ENCODE assay signal across 9 cellular contexts in genomic region chr3:188286087-188286513, GRCh38.
DNase-seq lines count a peak whose midpoint lies in the region; ATAC-seq and TF ChIP-seq lines count a peak whose summit lies in the region.
"Had no signal": no experiment of that assay in that cellular context is flagged by ENCODE, and none has a peak within 500 bp of the region (broad histone marks: within the 10 kb centered on the region; RNA-seq: fewer than 3 reads in every experiment).

No MANE protein-coding gene starts in this region.

- TF ChIP-seq RAD21 in HCT116 (IDR thresholded peaks at IDR 0.05; ENCODE audit: low read depth): peak; percentile 13; the same call in 1 of the 2 replicates

- H3K27me3 ChIP-seq in HCT116 (ENCODE audit: insufficient read depth, low read length) (no peaks in the 10 kb centered on the region), heart left ventricle (no peaks in the 10 kb centered on the region), spleen (replicated peaks in 1 of 7) (no peaks in the 10 kb centered on the region)

- 8 to 16% (median 12%) methylated on average over 3 of the region's 3 CpGs for WGBS in heart left ventricle, 4 donors
- 43 to 67% (median 55%) methylated on average over 3 of the region's 3 CpGs for WGBS in spleen, 5 donors

- H3K4me1 ChIP-seq in HCT116 (ENCODE audit: control insufficient read depth in 1 of 2, insufficient read depth in 2 of 2, low read length in 2 of 2) (peaks cover 10 to 36% of the 10 kb centered on the region in 2 experiments), heart left ventricle (peaks cover 0 to 80% (median 66%) of the 10 kb centered on the region in 12 donors), spleen (peaks cover 10 to 85% (median 32%) of the 10 kb centered on the region in 6 donors)

- 0 out of 2 replicates have a peak overlapping the region, but pooled peaks have one; percentile 1 for H3K9ac ChIP-seq in HCT116 (ENCODE audit: low read length)

- TF ChIP-seq CTCF in HCT116 (IDR thresholded peaks at IDR 0.05 in 2 of 3, conservative IDR thresholded peaks at IDR 0.05 in 1 of 3; ENCODE audit: borderline replicate concordance in 1 of 3, insufficient read depth in 1 of 3, low read depth in 2 of 3, low read length in 2 of 3) (no peak), heart left ventricle (IDR thresholded peaks at IDR 0.05) (no peak), spleen (IDR thresholded peaks at IDR 0.05 in 8 of 11, conservative IDR thresholded peaks at IDR 0.05 in 3 of 11) (no peak)

- H3K79me2 ChIP-seq in HCT116 (ENCODE audit: insufficient read depth, low read length): peaks cover 6% of the 10 kb centered on the region; the same call in 1 of the 2 replicates

- no peak for TF ChIP-seq POLR2A in HCT116 (IDR thresholded peaks at IDR 0.05; ENCODE audit: borderline replicate concordance, extremely low read depth, insufficient read depth, insufficient read length)
- peak in 1 of 2 donors; percentile 22 for TF ChIP-seq POLR2A in heart left ventricle (IDR thresholded peaks at IDR 0.05)
- no peak for TF ChIP-seq POLR2A in spleen (IDR thresholded peaks at IDR 0.05)

- peak overlapping the region in 1 of 2 experiments; percentile 16; a peak in 1 of 4 replicates for H3K4me3 ChIP-seq in HCT116 (replicated peaks in 1 of 2; ENCODE audit: low read depth in 1 of 2, low read length in 2 of 2)
- no peak overlapping the region for H3K4me3 ChIP-seq in heart left ventricle
- H3K4me3 ChIP-seq in spleen: no peak overlapping the region

- no peaks in the 10 kb centered on the region for H3K9me2 ChIP-seq in HCT116 (ENCODE audit: insufficient read depth)

- H3K27ac ChIP-seq in HCT116 (ENCODE audit: low read depth, low read length): no peak overlapping the region
- peak overlapping the region; percentile 5 to 82 (median 76) for H3K27ac ChIP-seq in heart left ventricle
- peak overlapping the region in 6 of 8 donors; percentile 15 to 58 (median 30) for H3K27ac ChIP-seq in spleen

- H3K4me2 ChIP-seq in HCT116 (ENCODE audit: low read length): peak overlapping the region; percentile 63

- H3K36me3 ChIP-seq in HCT116 (ENCODE audit: control insufficient read depth in 1 of 2, insufficient read depth in 2 of 2, low read length in 2 of 2) (no peaks in the 10 kb centered on the region), heart left ventricle (peaks cover 0 to 3% (median 0%) of the 10 kb centered on the region in 9 donors), spleen (peaks cover 0 to 9% (median 0%) of the 10 kb centered on the region in 6 donors)

- H3K4me1 Mint-ChIP-seq in activated naive CD8-positive, alpha-beta T cell treated with anti-CD3 and anti-CD28 coated beads, Interleukin-2, amount 50 U/mL, for 24 hours: peaks cover 51% of the 10 kb centered on the region

- POLR2A ChIA-PET in HCT116 (lab: Charles Lee): no interaction called here

- H3K9me3 Mint-ChIP-seq in activated naive CD8-positive, alpha-beta T cell treated with anti-CD3 and anti-CD28 coated beads, Interleukin-2, amount 50 U/mL, for 24 hours: no peaks in the 10 kb centered on the region
- H3K9me3 Mint-ChIP-seq: T-cell had no signal

- RAD21 ChIA-PET in HCT116 (lab: Charles Lee; ENCODE audit: low non-redundant PET in 1 of 2, low total read pairs in 2 of 2, uncharacterized antibody in 2 of 2, unreplicated experiment in 2 of 2): no interaction called here

- no peaks in the 10 kb centered on the region for H4K20me1 ChIP-seq in HCT116 (ENCODE audit: insufficient read depth)

- CTCF ChIA-PET in HCT116 (lab: Charles Lee): no interaction called here

- H2AFZ ChIP-seq in HCT116 (ENCODE audit: low read depth, low read length, poor library complexity, severe bottlenecking): no peak overlapping the region

- H3K9me3 ChIP-seq in HCT116 (ENCODE audit: control insufficient read depth in 1 of 2, insufficient read depth in 1 of 2, low read depth in 1 of 2, low read length in 2 of 2) (no peaks in the 10 kb centered on the region), heart left ventricle (no peaks in the 10 kb centered on the region), spleen (no peaks in the 10 kb centered on the region)

- peak overlapping the region; percentile 68 for H3K27ac Mint-ChIP-seq in activated naive CD8-positive, alpha-beta T cell treated with anti-CD3 and anti-CD28 coated beads, Interleukin-2, amount 50 U/mL, for 24 hours
- H3K27ac Mint-ChIP-seq: T-cell had no signal

- DNase-seq in HCT116 (ENCODE audit: low read depth, low spot score): peak; percentile 66
- no peak for DNase-seq in activated naive CD8-positive, alpha-beta T cell treated with anti-CD3 and anti-CD28 coated beads, Interleukin-2, amount 50 U/mL, for 24 hours
- DNase-seq in heart left ventricle: peak in 4 of 5 donors; percentile 37 to 74 (median 50)
- no peak for DNase-seq in spleen
- no peak for DNase-seq in germinal center (ENCODE audit: low spot score)
- no peak for DNase-seq in left lobe of liver (ENCODE audit: low spot score)
- DNase-seq in stimulated activated CD4-positive, alpha-beta T cell treated with anti-CD3 and anti-CD28 coated beads, Interleukin-4, amount 100 ng/mL, for 1 hour: no peak
- DNase-seq: T-cell had no signal

- intact Hi-C loops in HCT116 (cut with micrococcal nuclease): no loop called here
- intact Hi-C loops in heart left ventricle (cut with DNase I): no loop called here
- intact Hi-C loops in spleen (cut with DNase I; ENCODE audit: low total_unique reads): no loop called here

- peaks cover 19% of the 10 kb centered on the region for H3K36me3 Mint-ChIP-seq in activated naive CD8-positive, alpha-beta T cell treated with anti-CD3 and anti-CD28 coated beads, Interleukin-2, amount 50 U/mL, for 24 hours (ENCODE audit: low read depth)

- ATAC-seq in HCT116 (peak; percentile 86), heart left ventricle (peak; percentile 54 to 92 (median 87)), HG03354 (IDR thresholded peaks at IDR 0.05; ENCODE audit: poor library complexity, severe bottlenecking, unreplicated experiment) (no peak), left lobe of liver (no peak)
- no peak for ATAC-seq in activated naive CD8-positive, alpha-beta T cell treated with anti-CD3 and anti-CD28 coated beads, Interleukin-2, amount 50 U/mL, for 24 hours
- ATAC-seq: T-cell had no signal

- H3K4me3 Mint-ChIP-seq in activated naive CD8-positive, alpha-beta T cell treated with anti-CD3 and anti-CD28 coated beads, Interleukin-2, amount 50 U/mL, for 24 hours: no peak overlapping the region
- H3K4me3 Mint-ChIP-seq: T-cell had no signal

- no TSS peak for BruUV-seq in HCT116 (replicated peaks; lab: Mats Ljungman, UMichigan)

- H3K27me3 Mint-ChIP-seq in activated naive CD8-positive, alpha-beta T cell treated with anti-CD3 and anti-CD28 coated beads, Interleukin-2, amount 50 U/mL, for 24 hours: no peaks in the 10 kb centered on the region
- H3K27me3 Mint-ChIP-seq: T-cell had no signal

TF ChIP-seq in HCT116, 20 proteins besides CTCF, POLR2A, EP300 and RAD21:
- TF ChIP-seq CBX3 (IDR thresholded peaks at IDR 0.05; ENCODE audit: low read depth) (peak; percentile 47; the same call in 1 of the 2 replicates), ZFX (IDR thresholded peaks at IDR 0.05) (no peak), ATF3 (IDR thresholded peaks at IDR 0.05) (no peak), FOSL1 (IDR thresholded peaks at IDR 0.05; ENCODE audit: low read depth) (peak; percentile 71; the same call in 1 of the 2 replicates), SP1 (IDR thresholded peaks at IDR 0.05; ENCODE audit: low read depth) (peak; percentile 51; the same call in 1 of the 2 replicates), CEBPB (IDR thresholded peaks at IDR 0.05; ENCODE audit: low read depth) (0 out of 2 replicates have a peak, but pooled peaks have one; percentile 23), JUND (IDR thresholded peaks at IDR 0.05) (peak; percentile 61), MAX (IDR thresholded peaks at IDR 0.05) (peak; percentile 65), SIN3A (IDR thresholded peaks at IDR 0.05; ENCODE audit: low read depth) (no peak), REST (IDR thresholded peaks at IDR 0.05; ENCODE audit: low read depth) (no peak)

Comparison
In these comparisons a context has a peak if more than half of its experiments do, and no peak if none do; other contexts are left out.
1. ATAC-seq: peak in HCT116 (single experiment) and heart left ventricle (4 of 4); none in activated naive CD8-positive, alpha-beta T cell treated with anti-CD3 and anti-CD28 coated beads, Interleukin-2, amount 50 U/mL, for 24 hours (single experiment), HG03354 (single experiment) and left lobe of liver (single experiment).
2. DNase-seq: peak in HCT116 (single experiment) and heart left ventricle (4 of 5); none in activated naive CD8-positive, alpha-beta T cell treated with anti-CD3 and anti-CD28 coated beads, Interleukin-2, amount 50 U/mL, for 24 hours (single experiment), spleen (single experiment), germinal center (single experiment), left lobe of liver (single experiment) and stimulated activated CD4-positive, alpha-beta T cell treated with anti-CD3 and anti-CD28 coated beads, Interleukin-4, amount 100 ng/mL, for 1 hour (single experiment).